ENCODE assay signal across 1 cellular context in genomic region chr2:105790467-105791118, GRCh38.
TF ChIP-seq lines count a peak whose summit lies in the region.

No MANE protein-coding gene starts in this region.

TF ChIP-seq in WTC11, 78 proteins besides CTCF, POLR2A, EP300 and RAD21 (continued from another document):
- TF ChIP-seq, protein P1, sequence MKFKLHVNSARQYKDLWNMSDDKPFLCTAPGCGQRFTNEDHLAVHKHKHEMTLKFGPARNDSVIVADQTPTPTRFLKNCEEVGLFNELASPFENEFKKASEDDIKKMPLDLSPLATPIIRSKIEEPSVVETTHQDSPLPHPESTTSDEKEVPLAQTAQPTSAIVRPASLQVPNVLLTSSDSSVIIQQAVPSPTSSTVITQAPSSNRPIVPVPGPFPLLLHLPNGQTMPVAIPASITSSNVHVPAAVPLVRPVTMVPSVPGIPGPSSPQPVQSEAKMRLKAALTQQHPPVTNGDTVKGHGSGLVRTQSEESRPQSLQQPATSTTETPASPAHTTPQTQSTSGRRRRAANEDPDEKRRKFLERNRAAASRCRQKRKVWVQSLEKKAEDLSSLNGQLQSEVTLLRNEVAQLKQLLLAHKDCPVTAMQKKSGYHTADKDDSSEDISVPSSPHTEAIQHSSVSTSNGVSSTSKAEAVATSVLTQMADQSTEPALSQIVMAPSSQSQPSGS (CRISPR knock-in tag; IDR thresholded peaks at IDR 0.05; ENCODE audit: borderline replicate concordance, low read depth) = no peak
- TF ChIP-seq, protein P2, sequence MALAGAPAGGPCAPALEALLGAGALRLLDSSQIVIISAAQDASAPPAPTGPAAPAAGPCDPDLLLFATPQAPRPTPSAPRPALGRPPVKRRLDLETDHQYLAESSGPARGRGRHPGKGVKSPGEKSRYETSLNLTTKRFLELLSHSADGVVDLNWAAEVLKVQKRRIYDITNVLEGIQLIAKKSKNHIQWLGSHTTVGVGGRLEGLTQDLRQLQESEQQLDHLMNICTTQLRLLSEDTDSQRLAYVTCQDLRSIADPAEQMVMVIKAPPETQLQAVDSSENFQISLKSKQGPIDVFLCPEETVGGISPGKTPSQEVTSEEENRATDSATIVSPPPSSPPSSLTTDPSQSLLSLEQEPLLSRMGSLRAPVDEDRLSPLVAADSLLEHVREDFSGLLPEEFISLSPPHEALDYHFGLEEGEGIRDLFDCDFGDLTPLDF (CRISPR knock-in tag; IDR thresholded peaks at IDR 0.05) = no peak
- TF ChIP-seq, protein P3, sequence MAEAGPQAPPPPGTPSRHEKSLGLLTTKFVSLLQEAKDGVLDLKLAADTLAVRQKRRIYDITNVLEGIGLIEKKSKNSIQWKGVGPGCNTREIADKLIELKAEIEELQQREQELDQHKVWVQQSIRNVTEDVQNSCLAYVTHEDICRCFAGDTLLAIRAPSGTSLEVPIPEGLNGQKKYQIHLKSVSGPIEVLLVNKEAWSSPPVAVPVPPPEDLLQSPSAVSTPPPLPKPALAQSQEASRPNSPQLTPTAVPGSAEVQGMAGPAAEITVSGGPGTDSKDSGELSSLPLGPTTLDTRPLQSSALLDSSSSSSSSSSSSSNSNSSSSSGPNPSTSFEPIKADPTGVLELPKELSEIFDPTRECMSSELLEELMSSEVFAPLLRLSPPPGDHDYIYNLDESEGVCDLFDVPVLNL (CRISPR knock-in tag; IDR thresholded peaks at IDR 0.05; ENCODE audit: borderline replicate concordance, low read depth) = no peak
- TF ChIP-seq, protein P4, sequence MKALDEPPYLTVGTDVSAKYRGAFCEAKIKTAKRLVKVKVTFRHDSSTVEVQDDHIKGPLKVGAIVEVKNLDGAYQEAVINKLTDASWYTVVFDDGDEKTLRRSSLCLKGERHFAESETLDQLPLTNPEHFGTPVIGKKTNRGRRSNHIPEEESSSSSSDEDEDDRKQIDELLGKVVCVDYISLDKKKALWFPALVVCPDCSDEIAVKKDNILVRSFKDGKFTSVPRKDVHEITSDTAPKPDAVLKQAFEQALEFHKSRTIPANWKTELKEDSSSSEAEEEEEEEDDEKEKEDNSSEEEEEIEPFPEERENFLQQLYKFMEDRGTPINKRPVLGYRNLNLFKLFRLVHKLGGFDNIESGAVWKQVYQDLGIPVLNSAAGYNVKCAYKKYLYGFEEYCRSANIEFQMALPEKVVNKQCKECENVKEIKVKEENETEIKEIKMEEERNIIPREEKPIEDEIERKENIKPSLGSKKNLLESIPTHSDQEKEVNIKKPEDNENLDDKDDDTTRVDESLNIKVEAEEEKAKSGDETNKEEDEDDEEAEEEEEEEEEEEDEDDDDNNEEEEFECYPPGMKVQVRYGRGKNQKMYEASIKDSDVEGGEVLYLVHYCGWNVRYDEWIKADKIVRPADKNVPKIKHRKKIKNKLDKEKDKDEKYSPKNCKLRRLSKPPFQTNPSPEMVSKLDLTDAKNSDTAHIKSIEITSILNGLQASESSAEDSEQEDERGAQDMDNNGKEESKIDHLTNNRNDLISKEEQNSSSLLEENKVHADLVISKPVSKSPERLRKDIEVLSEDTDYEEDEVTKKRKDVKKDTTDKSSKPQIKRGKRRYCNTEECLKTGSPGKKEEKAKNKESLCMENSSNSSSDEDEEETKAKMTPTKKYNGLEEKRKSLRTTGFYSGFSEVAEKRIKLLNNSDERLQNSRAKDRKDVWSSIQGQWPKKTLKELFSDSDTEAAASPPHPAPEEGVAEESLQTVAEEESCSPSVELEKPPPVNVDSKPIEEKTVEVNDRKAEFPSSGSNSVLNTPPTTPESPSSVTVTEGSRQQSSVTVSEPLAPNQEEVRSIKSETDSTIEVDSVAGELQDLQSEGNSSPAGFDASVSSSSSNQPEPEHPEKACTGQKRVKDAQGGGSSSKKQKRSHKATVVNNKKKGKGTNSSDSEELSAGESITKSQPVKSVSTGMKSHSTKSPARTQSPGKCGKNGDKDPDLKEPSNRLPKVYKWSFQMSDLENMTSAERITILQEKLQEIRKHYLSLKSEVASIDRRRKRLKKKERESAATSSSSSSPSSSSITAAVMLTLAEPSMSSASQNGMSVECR (CRISPR knock-in tag; IDR thresholded peaks at IDR 0.05; ENCODE audit: borderline replicate concordance) = no peak
- TF ChIP-seq FOXP1 (CRISPR knock-in tag; IDR thresholded peaks at IDR 0.05; ENCODE audit: borderline replicate concordance) (no peak), E2F5 (CRISPR knock-in tag; IDR thresholded peaks at IDR 0.05) (no peak), ZNF138 (CRISPR knock-in tag; conservative IDR thresholded peaks at IDR 0.05) (no peak), JAZF1 (CRISPR knock-in tag; IDR thresholded peaks at IDR 0.05) (no peak), ZSCAN18 (CRISPR knock-in tag; IDR thresholded peaks at IDR 0.05) (no peak), ATF1 (CRISPR knock-in tag; IDR thresholded peaks at IDR 0.05) (no peak), FOXJ3 (CRISPR knock-in tag; IDR thresholded peaks at IDR 0.05; ENCODE audit: borderline replicate concordance) (no peak)
- TF ChIP-seq, protein P5, sequence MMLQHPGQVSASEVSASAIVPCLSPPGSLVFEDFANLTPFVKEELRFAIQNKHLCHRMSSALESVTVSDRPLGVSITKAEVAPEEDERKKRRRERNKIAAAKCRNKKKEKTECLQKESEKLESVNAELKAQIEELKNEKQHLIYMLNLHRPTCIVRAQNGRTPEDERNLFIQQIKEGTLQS (CRISPR knock-in tag; conservative IDR thresholded peaks at IDR 0.05) = no peak
- TF ChIP-seq, protein P6, sequence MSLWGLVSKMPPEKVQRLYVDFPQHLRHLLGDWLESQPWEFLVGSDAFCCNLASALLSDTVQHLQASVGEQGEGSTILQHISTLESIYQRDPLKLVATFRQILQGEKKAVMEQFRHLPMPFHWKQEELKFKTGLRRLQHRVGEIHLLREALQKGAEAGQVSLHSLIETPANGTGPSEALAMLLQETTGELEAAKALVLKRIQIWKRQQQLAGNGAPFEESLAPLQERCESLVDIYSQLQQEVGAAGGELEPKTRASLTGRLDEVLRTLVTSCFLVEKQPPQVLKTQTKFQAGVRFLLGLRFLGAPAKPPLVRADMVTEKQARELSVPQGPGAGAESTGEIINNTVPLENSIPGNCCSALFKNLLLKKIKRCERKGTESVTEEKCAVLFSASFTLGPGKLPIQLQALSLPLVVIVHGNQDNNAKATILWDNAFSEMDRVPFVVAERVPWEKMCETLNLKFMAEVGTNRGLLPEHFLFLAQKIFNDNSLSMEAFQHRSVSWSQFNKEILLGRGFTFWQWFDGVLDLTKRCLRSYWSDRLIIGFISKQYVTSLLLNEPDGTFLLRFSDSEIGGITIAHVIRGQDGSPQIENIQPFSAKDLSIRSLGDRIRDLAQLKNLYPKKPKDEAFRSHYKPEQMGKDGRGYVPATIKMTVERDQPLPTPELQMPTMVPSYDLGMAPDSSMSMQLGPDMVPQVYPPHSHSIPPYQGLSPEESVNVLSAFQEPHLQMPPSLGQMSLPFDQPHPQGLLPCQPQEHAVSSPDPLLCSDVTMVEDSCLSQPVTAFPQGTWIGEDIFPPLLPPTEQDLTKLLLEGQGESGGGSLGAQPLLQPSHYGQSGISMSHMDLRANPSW (CRISPR knock-in tag; conservative IDR thresholded peaks at IDR 0.05; ENCODE audit: low read depth) = no peak
